Comparison of ENCODE assay signal across 8 cellular contexts in the genomic region with DNA sequence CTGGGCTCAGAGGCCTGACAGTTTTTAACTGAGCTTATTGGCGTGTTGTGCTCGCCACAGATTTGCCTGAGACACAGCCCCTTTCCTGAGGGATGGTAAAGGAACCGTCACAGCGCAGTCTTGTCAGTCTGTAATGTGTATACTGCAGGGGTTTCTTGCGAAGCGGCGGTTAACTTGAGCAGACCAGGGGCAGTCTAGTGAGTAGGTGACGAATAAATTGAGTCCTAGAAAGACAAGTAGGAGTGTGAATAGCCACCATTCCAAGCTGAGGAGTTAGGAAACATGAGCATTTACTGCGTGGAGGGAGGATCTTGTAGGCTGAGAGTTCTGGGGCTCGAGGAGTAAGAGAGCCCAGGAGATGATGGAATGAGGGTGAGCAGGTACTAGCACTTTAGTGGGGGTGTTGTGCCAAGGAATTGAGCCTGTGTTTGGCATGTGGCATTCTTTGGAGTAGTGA. TPM values are rescaled to one million over a fixed set of nuclear protein-coding genes. Genes with fewer than 3 reads are reported as not detected.
DNase-seq lines count a peak whose midpoint lies in the region; ATAC-seq and TF ChIP-seq lines count a peak whose summit lies in the region.

No MANE protein-coding gene starts in this region.

- TF ChIP-seq POLR2A in tibial nerve (IDR thresholded peaks at IDR 0.05), result no peak

- CTCF ChIA-PET in activated CD4-positive, alpha-beta T cell treated with anti-CD3 and anti-CD28 coated beads, Interleukin-2, amount 10 ng/mL, durations not matched to agents 7 days and 5 days (lab: Charles Lee), result interaction anchor here (1.2 to 1.9 kb wide), 5 partner anchors 9 to 56 kb away, joined by 4 to 9 read pairs (median 4); no protein-coding TSS in a partner anchor

- H3K27me3 ChIP-seq in ascending aorta (no peaks in the 10 kb centered on the region), layer of hippocampus (ENCODE audit: control insufficient read depth, insufficient read depth, low read length) (no peaks in the 10 kb centered on the region), tibial nerve (no peaks in the 10 kb centered on the region)

- peak overlapping the region; percentile 98 for H3K27ac ChIP-seq in ascending aorta
- H3K27ac ChIP-seq in layer of hippocampus (ENCODE audit: low read depth, low read length), result peak overlapping the region; percentile 30
- peak overlapping the region; percentile 92 to 98 (median 96) for H3K27ac ChIP-seq in tibial nerve

- peaks cover 43% of the 10 kb centered on the region for H3K36me3 Mint-ChIP-seq in activated CD4-positive, alpha-beta T cell treated with anti-CD3 and anti-CD28 coated beads, Interleukin-2, amount 10 ng/mL, durations not matched to agents 7 days and 5 days (ENCODE audit: low read depth)

- no peak for ATAC-seq in GM18907 (IDR thresholded peaks at IDR 0.05; ENCODE audit: unreplicated experiment)

- H3K4me1 Mint-ChIP-seq in activated CD4-positive, alpha-beta T cell treated with anti-CD3 and anti-CD28 coated beads, Interleukin-2, amount 10 ng/mL, durations not matched to agents 7 days and 5 days, result peaks cover 50% of the 10 kb centered on the region

- intact Hi-C loops in ascending aorta (cut with DNase I), result loop anchor here (1.0 to 10.0 kb wide), 5 partner anchors 22 to 408 kb away; a partner anchor contains a TSS

- TF ChIP-seq CTCF in ascending aorta (IDR thresholded peaks at IDR 0.05) (no peak), tibial nerve (IDR thresholded peaks at IDR 0.05) (no peak)

- 28 to 31% methylated on average over 10 of the region's 10 CpGs for WGBS in tibial nerve, 2 donors

- POLR2A ChIA-PET in activated CD4-positive, alpha-beta T cell treated with anti-CD3 and anti-CD28 coated beads, Interleukin-2, amount 10 ng/mL, durations not matched to agents 7 days and 5 days (lab: Charles Lee), result no interaction called here

- no peaks in the 10 kb centered on the region for H3K27me3 Mint-ChIP-seq in activated CD4-positive, alpha-beta T cell treated with anti-CD3 and anti-CD28 coated beads, Interleukin-2, amount 10 ng/mL, durations not matched to agents 7 days and 5 days

- H3K4me1 ChIP-seq in ascending aorta (peaks cover 12 to 27% of the 10 kb centered on the region in 2 donors), tibial nerve (peaks cover 9 to 63% (median 36%) of the 10 kb centered on the region in 4 donors)

- H3K4me3 ChIP-seq in ascending aorta, result peak overlapping the region; percentile 76 to 85
- peak overlapping the region; percentile 68 to 95 (median 92) for H3K4me3 ChIP-seq in tibial nerve

- peak overlapping the region; percentile 99 for H3K4me3 Mint-ChIP-seq in activated CD4-positive, alpha-beta T cell treated with anti-CD3 and anti-CD28 coated beads, Interleukin-2, amount 10 ng/mL, durations not matched to agents 7 days and 5 days

- H3K9me3 ChIP-seq in ascending aorta (no peaks in the 10 kb centered on the region), tibial nerve (no peaks in the 10 kb centered on the region)

- no peak for TF ChIP-seq EP300 in tibial nerve (IDR thresholded peaks at IDR 0.05)

- H3K36me3 ChIP-seq in ascending aorta, result no peaks in the 10 kb centered on the region
- H3K36me3 ChIP-seq in tibial nerve, result no peaks in the 10 kb centered on the region

- H3K9me3 Mint-ChIP-seq in activated CD4-positive, alpha-beta T cell treated with anti-CD3 and anti-CD28 coated beads, Interleukin-2, amount 10 ng/mL, durations not matched to agents 7 days and 5 days, result no peaks in the 10 kb centered on the region

- no peak for DNase-seq in activated CD4-positive, alpha-beta T cell treated with anti-CD3 and anti-CD28 coated beads, Interleukin-2, amount 10 ng/mL, durations not matched to agents 7 days and 5 days
- no peak for DNase-seq in activated CD4-positive, alpha-beta T cell treated with anti-CD3 and anti-CD28 coated beads for 4 hours
- no peak for DNase-seq in ascending aorta (ENCODE audit: low spot score in 2 of 2)
- no peak for DNase-seq in tibial nerve (ENCODE audit: low spot score in 2 of 2)
- DNase-seq in NCI-H1930 (lab: John Stamatoyannopoulos, UW), result no peak
- DNase-seq in activated effector memory CD4-positive, alpha-beta T cell treated with Interleukin-2 at 50 U/mL for 16 hours, result no peak

- peak overlapping the region; percentile 97 for H3K27ac Mint-ChIP-seq in activated CD4-positive, alpha-beta T cell treated with anti-CD3 and anti-CD28 coated beads, Interleukin-2, amount 10 ng/mL, durations not matched to agents 7 days and 5 days

RNA-seq across cellular contexts. Expression of a gene that starts 1.4 kb away (rescaled TPM):
- 100 to 1,000 TPM; 141 to 182 TPM for total RNA-seq in activated CD4-positive, alpha-beta T cell treated with anti-CD3 and anti-CD28 coated beads, Interleukin-2, amount 10 ng/mL, durations not matched to agents 7 days and 5 days
- total RNA-seq in ascending aorta (204 TPM), tibial nerve (100 to 1,000 TPM in 2 of 4 donors, 10 to 100 TPM in 2; 49.2 to 147 (median 102) TPM)

RNA-seq across cellular contexts. Expression of a gene that starts 13.2 kb away (rescaled TPM):
- 10 to 100 TPM; 38.7 to 40.1 TPM for total RNA-seq in activated CD4-positive, alpha-beta T cell treated with anti-CD3 and anti-CD28 coated beads, Interleukin-2, amount 10 ng/mL, durations not matched to agents 7 days and 5 days
- total RNA-seq in ascending aorta, result 63.8 TPM
- 10 to 100 TPM; 31.6 to 50.4 (median 41.4) TPM for total RNA-seq in tibial nerve

Comparison
In these comparisons a context has a peak if more than half of its experiments do, and no peak if none do; other contexts are left out.
1. H3K27ac ChIP-seq: peak in every context shown above with its lines; median percentile 98 in ascending aorta; 96 in tibial nerve; 30 in layer of hippocampus.